ENCODE assay signal across 17 cellular contexts in genomic region chr5:114411380-114411931, GRCh38. TPM values are rescaled to one million over a fixed set of nuclear protein-coding genes. Genes with fewer than 3 reads are reported as not detected.
A peak's percentile ranks its signal among the peaks of the same experiment; 100 is the strongest.
DNase-seq lines count a peak whose midpoint lies in the region; ATAC-seq and TF ChIP-seq lines count a peak whose summit lies in the region.
"Had no signal": no experiment of that assay in that cellular context is flagged by ENCODE, and none has a peak within 500 bp of the region (broad histone marks: within the 10 kb centered on the region; RNA-seq: fewer than 3 reads in every experiment).

No MANE protein-coding gene starts in this region.

- no peaks in the 10 kb centered on the region for H3K36me3 Mint-ChIP-seq in WTC11
- H3K36me3 Mint-ChIP-seq in progenitor cell of endocrine pancreas (ENCODE audit: insufficient read depth) = no peaks in the 10 kb centered on the region
- H3K36me3 Mint-ChIP-seq in activated naive CD8-positive, alpha-beta T cell treated with anti-CD3 and anti-CD28 coated beads for 36 hours = no peaks in the 10 kb centered on the region
- H3K36me3 Mint-ChIP-seq: CD14-positive monocyte had no signal

- POLR2A ChIA-PET in WTC11 (lab: Charles Lee) = no interaction called here

- DNase-seq in EH (ENCODE audit: low read depth) = peak; percentile 8
- no peak for DNase-seq in HL-60 (ENCODE audit: low read depth in 1 of 2, low spot score in 1 of 2)
- DNase-seq in WTC11 (ENCODE audit: low spot score) = no peak
- no peak for DNase-seq in left lobe of liver (ENCODE audit: low spot score)
- no peak for DNase-seq in NCI-H226
- no peak for DNase-seq in amniotic stem cell (lab: John Stamatoyannopoulos, UW)
- no peak for DNase-seq in progenitor cell of endocrine pancreas (ENCODE audit: low spot score, unreplicated experiment)
- DNase-seq in activated naive CD8-positive, alpha-beta T cell treated with anti-CD3 and anti-CD28 coated beads for 36 hours = no peak
- DNase-seq: Caco-2, MM.1S, NCI-H1417, NCI-H2029, NCI-H524 treated with DMSO at 0.1 percent for 48 hours had no signal

- H3K4me3 ChIP-seq in HL-60 (replicated peaks; ENCODE audit: insufficient read depth, low read length) = no peak overlapping the region
- H3K4me3 ChIP-seq: A549 had no signal

- H3K27ac Mint-ChIP-seq in WTC11 (no peak overlapping the region), progenitor cell of endocrine pancreas (no peak overlapping the region)
- no peak overlapping the region for H3K27ac Mint-ChIP-seq in activated naive CD8-positive, alpha-beta T cell treated with anti-CD3 and anti-CD28 coated beads for 36 hours
- H3K27ac Mint-ChIP-seq: CD14-positive monocyte had no signal

- no peaks in the 10 kb centered on the region for H3K27me3 ChIP-seq in HL-60 (ENCODE audit: insufficient read depth, poor library complexity, severe bottlenecking)

- H3K27me3 Mint-ChIP-seq in WTC11 (ENCODE audit: low read depth) (no peaks in the 10 kb centered on the region), progenitor cell of endocrine pancreas (no peaks in the 10 kb centered on the region)
- H3K27me3 Mint-ChIP-seq in activated naive CD8-positive, alpha-beta T cell treated with anti-CD3 and anti-CD28 coated beads for 36 hours = no peaks in the 10 kb centered on the region

- H3K4me1 Mint-ChIP-seq in WTC11 (peaks cover 48% of the 10 kb centered on the region), progenitor cell of endocrine pancreas (ENCODE audit: low read depth) (peaks cover 3% of the 10 kb centered on the region)
- no peaks in the 10 kb centered on the region for H3K4me1 Mint-ChIP-seq in activated naive CD8-positive, alpha-beta T cell treated with anti-CD3 and anti-CD28 coated beads for 36 hours
- H3K4me1 Mint-ChIP-seq: CD14-positive monocyte had no signal

- ATAC-seq in WTC11 (peak; percentile 36; the same call in 1 of the 2 replicates), left lobe of liver (peak; percentile 39)
- ATAC-seq: A549, SK-N-SH treated with all-trans-retinoic acid at 6 μM for 48 hours had no signal

- no peak for TF ChIP-seq CTCF in HL-60 (IDR thresholded peaks at IDR 0.05; ENCODE audit: insufficient read depth, low read length)
- TF ChIP-seq CTCF in WTC11 (IDR thresholded peaks at IDR 0.05) = no peak
- no peak for TF ChIP-seq CTCF in progenitor cell of endocrine pancreas (IDR thresholded peaks at IDR 0.05; ENCODE audit: unreplicated experiment)

- no peaks in the 10 kb centered on the region for H3K9me3 Mint-ChIP-seq in WTC11
- no peaks in the 10 kb centered on the region for H3K9me3 Mint-ChIP-seq in progenitor cell of endocrine pancreas (ENCODE audit: low read depth)
- H3K9me3 Mint-ChIP-seq in activated naive CD8-positive, alpha-beta T cell treated with anti-CD3 and anti-CD28 coated beads for 36 hours = no peaks in the 10 kb centered on the region

- CTCF ChIA-PET in WTC11 (lab: Charles Lee) = no interaction called here

- H3K4me3 Mint-ChIP-seq in WTC11 (no peak overlapping the region), progenitor cell of endocrine pancreas (ENCODE audit: low read depth) (no peak overlapping the region)
- no peak overlapping the region for H3K4me3 Mint-ChIP-seq in activated naive CD8-positive, alpha-beta T cell treated with anti-CD3 and anti-CD28 coated beads for 36 hours
- H3K4me3 Mint-ChIP-seq: CD14-positive monocyte had no signal

- H3K27ac ChIP-seq in HL-60 (replicated peaks) = peak overlapping the region; percentile 90
- H3K27ac ChIP-seq: A549 had no signal

TF ChIP-seq in WTC11, 78 proteins besides CTCF, POLR2A, EP300 and RAD21:
- TF ChIP-seq ZNF423 (CRISPR knock-in tag; IDR thresholded peaks at IDR 0.05) = no peak
- no peak for TF ChIP-seq MLX (CRISPR knock-in tag; IDR thresholded peaks at IDR 0.05)
- TF ChIP-seq NFYB (CRISPR knock-in tag; conservative IDR thresholded peaks at IDR 0.05; ENCODE audit: low read depth) = no peak

RNA-seq across cellular contexts. Expression of gene KCNN2, which starts 49.6 kb away (rescaled TPM):
- total RNA-seq in WTC11 (2021) = 11.9 to 13.1 TPM (median 12.0 TPM) in 3 replicates
- 16.2 TPM for total RNA-seq in left lobe of liver
- 1.5 and 2.0 TPM in 2 replicates for total RNA-seq in progenitor cell of endocrine pancreas
- total RNA-seq in activated naive CD8-positive, alpha-beta T cell treated with anti-CD3 and anti-CD28 coated beads for 36 hours = not detected
- total RNA-seq: G401 had no signal
